In the genomic region with DNA sequence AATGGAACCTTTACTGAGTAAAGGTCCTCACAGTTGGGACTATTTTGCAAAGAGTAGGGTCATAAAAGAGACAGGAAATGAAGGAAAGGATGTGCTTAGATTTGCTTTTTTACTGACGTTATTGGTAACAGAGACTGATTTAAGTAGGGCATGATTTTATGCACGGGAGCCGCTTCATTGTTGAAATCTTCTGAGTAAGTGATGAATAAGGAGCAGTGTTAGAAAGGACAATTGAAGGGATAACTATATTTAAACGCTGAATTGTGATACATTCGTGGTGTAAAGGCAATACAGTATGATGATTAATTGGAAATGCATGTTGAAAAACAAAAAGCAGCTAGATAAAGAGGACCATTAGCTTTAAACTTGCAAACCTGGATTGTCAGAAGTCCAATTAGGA, we compare ENCODE assay signal across 1 cellular context.
TF ChIP-seq lines count a peak whose summit lies in the region.

No MANE protein-coding gene starts in this region.

TF ChIP-seq in H1, 55 proteins besides CTCF, POLR2A, EP300 and RAD21:
- TF ChIP-seq SRF (IDR thresholded peaks at IDR 0.05; ENCODE audit: low read depth, low read length), result no peak
- no peak for TF ChIP-seq MAFK (IDR thresholded peaks at IDR 0.05; ENCODE audit: low read depth, low read length)
- TF ChIP-seq, protein P1, sequence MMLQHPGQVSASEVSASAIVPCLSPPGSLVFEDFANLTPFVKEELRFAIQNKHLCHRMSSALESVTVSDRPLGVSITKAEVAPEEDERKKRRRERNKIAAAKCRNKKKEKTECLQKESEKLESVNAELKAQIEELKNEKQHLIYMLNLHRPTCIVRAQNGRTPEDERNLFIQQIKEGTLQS (IDR thresholded peaks at IDR 0.05; ENCODE audit: insufficient read depth, low read depth, low read length), result no peak
- no peak for TF ChIP-seq GTF2F1 (IDR thresholded peaks at IDR 0.05; ENCODE audit: borderline replicate concordance, low read depth, low read length)
- no peak for TF ChIP-seq SIRT6 (IDR thresholded peaks at IDR 0.05; ENCODE audit: low read length)
- TF ChIP-seq KDM1A (IDR thresholded peaks at IDR 0.05; ENCODE audit: borderline replicate concordance, low read length), result no peak
